Comparison of ENCODE assay signal across 1 cellular context in genomic region chr6:7138921-7139358, GRCh38.
TF ChIP-seq lines count a peak whose summit lies in the region.

No MANE protein-coding gene starts in this region.

TF ChIP-seq in HepG2, 621 proteins besides CTCF, POLR2A, EP300 and RAD21 (continued from another document and continues in another):
- TF ChIP-seq ZNF687 (CRISPR knock-in tag; IDR thresholded peaks at IDR 0.05) (no peak), JUN (CRISPR knock-in tag; IDR thresholded peaks at IDR 0.05) (peak; percentile 65; the same call in 1 of the 2 replicates), ZNF724P (CRISPR knock-in tag; IDR thresholded peaks at IDR 0.05; ENCODE audit: borderline replicate concordance) (no peak), DR1 (CRISPR knock-in tag; IDR thresholded peaks at IDR 0.05) (no peak), ATF6 (CRISPR knock-in tag; conservative IDR thresholded peaks at IDR 0.05) (no peak), ZNF44 (CRISPR knock-in tag; IDR thresholded peaks at IDR 0.05) (no peak), PLRG1 (conservative IDR thresholded peaks at IDR 0.05) (no peak), PHF20 (CRISPR knock-in tag; IDR thresholded peaks at IDR 0.05) (no peak), KDM5A (IDR thresholded peaks at IDR 0.05; ENCODE audit: borderline replicate concordance, low read length) (no peak; the same call in 1 of the 2 replicates), ZNF549 (CRISPR knock-in tag; IDR thresholded peaks at IDR 0.05) (no peak), ZNF883 (CRISPR knock-in tag; IDR thresholded peaks at IDR 0.05; ENCODE audit: not compliant biosample characterization) (no peak), SOX6 (IDR thresholded peaks at IDR 0.05) (no peak), SOX6 (CRISPR knock-in tag; IDR thresholded peaks at IDR 0.05) (peak; percentile 94), TCF12 (IDR thresholded peaks at IDR 0.05) (no peak), TCF12 (CRISPR knock-in tag; IDR thresholded peaks at IDR 0.05) (no peak), POLR2AphosphoS2 (IDR thresholded peaks at IDR 0.05; ENCODE audit: low read depth, low read length) (no peak), ZNF563 (CRISPR knock-in tag; IDR thresholded peaks at IDR 0.05) (no peak), SRSF1 (optimal IDR thresholded peaks at IDR 0.05; ENCODE audit: low read depth, low read length) (no peak), SRSF4 (IDR thresholded peaks at IDR 0.05; ENCODE audit: low read depth, low read length, poor library complexity, severe bottlenecking) (no peak), RBM39 (IDR thresholded peaks at IDR 0.05; ENCODE audit: low read depth, low read length, poor library complexity, severe bottlenecking) (no peak), KMT2B (CRISPR knock-in tag; IDR thresholded peaks at IDR 0.05) (0 out of 2 replicates have a peak, but pooled peaks have one; percentile 54), ZFP41 (CRISPR knock-in tag; IDR thresholded peaks at IDR 0.05; ENCODE audit: borderline replicate concordance) (no peak), SP1 (IDR thresholded peaks at IDR 0.05) (no peak), SP1 (CRISPR knock-in tag; IDR thresholded peaks at IDR 0.05) (no peak), TIGD3 (CRISPR knock-in tag; IDR thresholded peaks at IDR 0.05; ENCODE audit: borderline replicate concordance) (no peak), JDP2 (CRISPR knock-in tag; IDR thresholded peaks at IDR 0.05; ENCODE audit: borderline replicate concordance) (no peak), STAT5B (CRISPR knock-in tag; IDR thresholded peaks at IDR 0.05) (no peak), IRF2 (CRISPR knock-in tag; IDR thresholded peaks at IDR 0.05) (0 out of 2 replicates have a peak, but pooled peaks have one; percentile 50), YEATS4 (CRISPR knock-in tag; IDR thresholded peaks at IDR 0.05; ENCODE audit: borderline replicate concordance) (0 out of 2 replicates have a peak, but pooled peaks have one; percentile 5), ZNF558 (CRISPR knock-in tag; IDR thresholded peaks at IDR 0.05; ENCODE audit: borderline replicate concordance) (no peak), MEF2D (CRISPR knock-in tag; IDR thresholded peaks at IDR 0.05) (0 out of 2 replicates have a peak, but pooled peaks have one; percentile 50), ZNF780A (CRISPR knock-in tag; IDR thresholded peaks at IDR 0.05) (no peak), ZNF224 (CRISPR knock-in tag; IDR thresholded peaks at IDR 0.05) (no peak), TCF7 (IDR thresholded peaks at IDR 0.05; ENCODE audit: low read depth) (peak; percentile 48; the same call in 1 of the 2 replicates), PHF8 (CRISPR knock-in tag; IDR thresholded peaks at IDR 0.05) (no peak), GPN1 (CRISPR knock-in tag; IDR thresholded peaks at IDR 0.05; ENCODE audit: borderline replicate concordance) (no peak), SMC3 (IDR thresholded peaks at IDR 0.05; ENCODE audit: low read length) (peak; percentile 34; the same call in 1 of the 2 replicates)
- TF ChIP-seq, protein P1, sequence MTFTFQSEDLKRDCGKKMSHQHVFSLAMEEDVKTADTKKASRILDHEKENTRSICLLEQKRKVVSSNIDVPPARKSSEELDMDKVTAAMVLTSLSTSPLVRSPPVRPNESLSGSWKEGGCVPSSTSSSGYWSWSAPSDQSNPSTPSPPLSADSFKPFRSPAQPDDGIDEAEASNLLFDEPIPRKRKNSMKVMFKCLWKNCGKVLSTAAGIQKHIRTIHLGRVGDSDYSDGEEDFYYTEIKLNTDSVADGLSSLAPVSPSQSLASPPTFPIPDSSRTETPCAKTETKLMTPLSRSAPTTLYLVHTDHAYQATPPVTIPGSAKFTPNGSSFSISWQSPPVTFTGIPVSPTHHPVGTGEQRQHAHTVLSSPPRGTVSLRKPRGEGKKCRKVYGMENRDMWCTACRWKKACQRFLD (CRISPR knock-in tag; IDR thresholded peaks at IDR 0.05; ENCODE audit: borderline replicate concordance) = no peak
- TF ChIP-seq, protein P2, sequence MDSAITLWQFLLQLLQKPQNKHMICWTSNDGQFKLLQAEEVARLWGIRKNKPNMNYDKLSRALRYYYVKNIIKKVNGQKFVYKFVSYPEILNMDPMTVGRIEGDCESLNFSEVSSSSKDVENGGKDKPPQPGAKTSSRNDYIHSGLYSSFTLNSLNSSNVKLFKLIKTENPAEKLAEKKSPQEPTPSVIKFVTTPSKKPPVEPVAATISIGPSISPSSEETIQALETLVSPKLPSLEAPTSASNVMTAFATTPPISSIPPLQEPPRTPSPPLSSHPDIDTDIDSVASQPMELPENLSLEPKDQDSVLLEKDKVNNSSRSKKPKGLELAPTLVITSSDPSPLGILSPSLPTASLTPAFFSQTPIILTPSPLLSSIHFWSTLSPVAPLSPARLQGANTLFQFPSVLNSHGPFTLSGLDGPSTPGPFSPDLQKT (CRISPR knock-in tag; IDR thresholded peaks at IDR 0.05; ENCODE audit: borderline replicate concordance) = no peak
- TF ChIP-seq, protein P3, sequence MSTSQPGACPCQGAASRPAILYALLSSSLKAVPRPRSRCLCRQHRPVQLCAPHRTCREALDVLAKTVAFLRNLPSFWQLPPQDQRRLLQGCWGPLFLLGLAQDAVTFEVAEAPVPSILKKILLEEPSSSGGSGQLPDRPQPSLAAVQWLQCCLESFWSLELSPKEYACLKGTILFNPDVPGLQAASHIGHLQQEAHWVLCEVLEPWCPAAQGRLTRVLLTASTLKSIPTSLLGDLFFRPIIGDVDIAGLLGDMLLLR (CRISPR knock-in tag; IDR thresholded peaks at IDR 0.05) = no peak
- TF ChIP-seq, protein P4, sequence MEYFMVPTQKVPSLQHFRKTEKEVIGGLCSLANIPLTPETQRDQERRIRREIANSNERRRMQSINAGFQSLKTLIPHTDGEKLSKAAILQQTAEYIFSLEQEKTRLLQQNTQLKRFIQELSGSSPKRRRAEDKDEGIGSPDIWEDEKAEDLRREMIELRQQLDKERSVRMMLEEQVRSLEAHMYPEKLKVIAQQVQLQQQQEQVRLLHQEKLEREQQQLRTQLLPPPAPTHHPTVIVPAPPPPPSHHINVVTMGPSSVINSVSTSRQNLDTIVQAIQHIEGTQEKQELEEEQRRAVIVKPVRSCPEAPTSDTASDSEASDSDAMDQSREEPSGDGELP (IDR thresholded peaks at IDR 0.05; ENCODE audit: borderline replicate concordance, low read depth) = peak; percentile 45; the same call in 1 of the 2 replicates
- TF ChIP-seq, protein P5, sequence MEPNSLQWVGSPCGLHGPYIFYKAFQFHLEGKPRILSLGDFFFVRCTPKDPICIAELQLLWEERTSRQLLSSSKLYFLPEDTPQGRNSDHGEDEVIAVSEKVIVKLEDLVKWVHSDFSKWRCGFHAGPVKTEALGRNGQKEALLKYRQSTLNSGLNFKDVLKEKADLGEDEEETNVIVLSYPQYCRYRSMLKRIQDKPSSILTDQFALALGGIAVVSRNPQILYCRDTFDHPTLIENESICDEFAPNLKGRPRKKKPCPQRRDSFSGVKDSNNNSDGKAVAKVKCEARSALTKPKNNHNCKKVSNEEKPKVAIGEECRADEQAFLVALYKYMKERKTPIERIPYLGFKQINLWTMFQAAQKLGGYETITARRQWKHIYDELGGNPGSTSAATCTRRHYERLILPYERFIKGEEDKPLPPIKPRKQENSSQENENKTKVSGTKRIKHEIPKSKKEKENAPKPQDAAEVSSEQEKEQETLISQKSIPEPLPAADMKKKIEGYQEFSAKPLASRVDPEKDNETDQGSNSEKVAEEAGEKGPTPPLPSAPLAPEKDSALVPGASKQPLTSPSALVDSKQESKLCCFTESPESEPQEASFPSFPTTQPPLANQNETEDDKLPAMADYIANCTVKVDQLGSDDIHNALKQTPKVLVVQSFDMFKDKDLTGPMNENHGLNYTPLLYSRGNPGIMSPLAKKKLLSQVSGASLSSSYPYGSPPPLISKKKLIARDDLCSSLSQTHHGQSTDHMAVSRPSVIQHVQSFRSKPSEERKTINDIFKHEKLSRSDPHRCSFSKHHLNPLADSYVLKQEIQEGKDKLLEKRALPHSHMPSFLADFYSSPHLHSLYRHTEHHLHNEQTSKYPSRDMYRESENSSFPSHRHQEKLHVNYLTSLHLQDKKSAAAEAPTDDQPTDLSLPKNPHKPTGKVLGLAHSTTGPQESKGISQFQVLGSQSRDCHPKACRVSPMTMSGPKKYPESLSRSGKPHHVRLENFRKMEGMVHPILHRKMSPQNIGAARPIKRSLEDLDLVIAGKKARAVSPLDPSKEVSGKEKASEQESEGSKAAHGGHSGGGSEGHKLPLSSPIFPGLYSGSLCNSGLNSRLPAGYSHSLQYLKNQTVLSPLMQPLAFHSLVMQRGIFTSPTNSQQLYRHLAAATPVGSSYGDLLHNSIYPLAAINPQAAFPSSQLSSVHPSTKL (CRISPR knock-in tag; IDR thresholded peaks at IDR 0.05) = peak; percentile 92
- TF ChIP-seq, protein P6, sequence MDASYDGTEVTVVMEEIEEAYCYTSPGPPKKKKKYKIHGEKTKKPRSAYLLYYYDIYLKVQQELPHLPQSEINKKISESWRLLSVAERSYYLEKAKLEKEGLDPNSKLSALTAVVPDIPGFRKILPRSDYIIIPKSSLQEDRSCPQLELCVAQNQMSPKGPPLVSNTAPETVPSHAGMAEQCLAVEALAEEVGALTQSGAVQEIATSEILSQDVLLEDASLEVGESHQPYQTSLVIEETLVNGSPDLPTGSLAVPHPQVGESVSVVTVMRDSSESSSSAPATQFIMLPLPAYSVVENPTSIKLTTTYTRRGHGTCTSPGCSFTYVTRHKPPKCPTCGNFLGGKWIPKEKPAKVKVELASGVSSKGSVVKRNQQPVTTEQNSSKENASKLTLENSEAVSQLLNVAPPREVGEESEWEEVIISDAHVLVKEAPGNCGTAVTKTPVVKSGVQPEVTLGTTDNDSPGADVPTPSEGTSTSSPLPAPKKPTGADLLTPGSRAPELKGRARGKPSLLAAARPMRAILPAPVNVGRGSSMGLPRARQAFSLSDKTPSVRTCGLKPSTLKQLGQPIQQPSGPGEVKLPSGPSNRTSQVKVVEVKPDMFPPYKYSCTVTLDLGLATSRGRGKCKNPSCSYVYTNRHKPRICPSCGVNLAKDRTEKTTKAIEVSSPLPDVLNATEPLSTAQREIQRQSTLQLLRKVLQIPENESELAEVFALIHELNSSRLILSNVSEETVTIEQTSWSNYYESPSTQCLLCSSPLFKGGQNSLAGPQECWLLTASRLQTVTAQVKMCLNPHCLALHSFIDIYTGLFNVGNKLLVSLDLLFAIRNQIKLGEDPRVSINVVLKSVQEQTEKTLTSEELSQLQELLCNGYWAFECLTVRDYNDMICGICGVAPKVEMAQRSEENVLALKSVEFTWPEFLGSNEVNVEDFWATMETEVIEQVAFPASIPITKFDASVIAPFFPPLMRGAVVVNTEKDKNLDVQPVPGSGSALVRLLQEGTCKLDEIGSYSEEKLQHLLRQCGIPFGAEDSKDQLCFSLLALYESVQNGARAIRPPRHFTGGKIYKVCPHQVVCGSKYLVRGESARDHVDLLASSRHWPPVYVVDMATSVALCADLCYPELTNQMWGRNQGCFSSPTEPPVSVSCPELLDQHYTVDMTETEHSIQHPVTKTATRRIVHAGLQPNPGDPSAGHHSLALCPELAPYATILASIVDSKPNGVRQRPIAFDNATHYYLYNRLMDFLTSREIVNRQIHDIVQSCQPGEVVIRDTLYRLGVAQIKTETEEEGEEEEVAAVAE (CRISPR knock-in tag; IDR thresholded peaks at IDR 0.05; ENCODE audit: borderline replicate concordance) = 0 out of 2 replicates have a peak, but pooled peaks have one; percentile 41
